ENCODE assay signal across 8 cellular contexts in the genomic region with DNA sequence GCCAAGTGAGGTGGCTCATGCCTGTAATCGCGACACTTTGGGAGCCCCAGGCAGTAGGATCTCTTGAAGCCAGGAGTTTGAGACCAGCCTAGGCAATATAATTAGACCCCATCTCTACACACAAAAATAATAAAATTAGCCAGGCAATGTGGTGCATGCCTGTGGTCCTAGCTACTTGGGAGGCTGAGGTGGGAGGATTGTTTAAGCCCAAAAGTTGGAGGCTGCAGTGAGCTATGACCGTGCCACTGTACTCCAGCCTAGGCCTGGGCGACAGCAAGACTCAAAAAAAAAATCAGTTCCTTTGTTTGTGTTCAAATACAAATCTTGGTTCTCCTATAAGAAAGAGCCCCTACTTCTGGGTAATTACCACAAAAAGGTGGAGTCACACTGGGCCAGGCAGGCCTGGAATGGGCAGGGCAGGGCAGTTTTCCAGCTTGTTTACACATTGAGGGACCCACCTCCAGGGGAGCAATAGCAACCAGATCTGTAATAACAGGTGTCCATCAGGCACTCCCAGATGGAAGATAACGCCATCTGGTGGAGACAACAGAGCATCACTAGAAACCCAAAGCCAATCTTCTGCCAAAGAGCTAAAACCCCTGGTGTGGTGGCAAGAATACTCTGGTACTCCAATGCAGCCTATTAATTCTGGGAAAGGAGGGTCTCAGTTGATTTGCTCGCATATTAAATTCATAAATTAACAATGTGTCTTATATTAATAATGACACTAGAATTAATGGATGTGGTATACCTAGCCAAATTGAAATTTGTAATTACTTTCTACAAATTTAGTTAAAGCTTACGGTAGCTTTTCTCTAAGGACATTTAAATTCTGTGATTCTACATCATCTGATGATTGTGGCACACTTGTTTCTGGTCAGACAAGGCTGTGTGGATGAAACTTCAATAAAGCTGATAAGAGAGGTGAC. TPM values are rescaled to one million over a fixed set of nuclear protein-coding genes. Genes with fewer than 3 reads are reported as not detected.
A peak's percentile ranks its signal among the peaks of the same experiment; 100 is the strongest.
DNase-seq lines count a peak whose midpoint lies in the region; ATAC-seq and TF ChIP-seq lines count a peak whose summit lies in the region.

No MANE protein-coding gene starts in this region.

- peak overlapping the region in 1 of 10 donors; percentile 33 for H3K27ac ChIP-seq in heart right ventricle

- H3K4me3 ChIP-seq in HAP-1 (no peak overlapping the region), heart right ventricle (no peak overlapping the region)

- no peaks in the 10 kb centered on the region for H3K9me3 Mint-ChIP-seq in activated naive CD8-positive, alpha-beta T cell treated with anti-CD3 and anti-CD28 coated beads, Interleukin-2, amount 50 U/mL, for 24 hours

- H3K27me3 ChIP-seq in HAP-1 (ENCODE audit: low read depth), result no peaks in the 10 kb centered on the region
- no peaks in the 10 kb centered on the region for H3K27me3 ChIP-seq in heart right ventricle

- peak overlapping the region; percentile 46 for H3K27ac Mint-ChIP-seq in activated naive CD8-positive, alpha-beta T cell treated with anti-CD3 and anti-CD28 coated beads, Interleukin-2, amount 50 U/mL, for 24 hours

- WGBS in heart right ventricle, 2 donors, result 72 to 75% methylated on average over 7 of the region's 7 CpGs

- H3K9me3 ChIP-seq in HAP-1 (no peaks in the 10 kb centered on the region), heart right ventricle (peaks cover 0 to 5% (median 0%) of the 10 kb centered on the region in 11 donors)

- intact Hi-C loops in heart right ventricle (cut with DNase I), result loop anchor here in 3 of 10 donors (1.0 to 10.0 kb wide), 3 partner anchors 234 to 236 kb away; a partner anchor contains a TSS
- intact Hi-C loops in posterior vena cava (cut with DNase I), result no loop called here

- peaks cover 3% of the 10 kb centered on the region for H3K4me1 Mint-ChIP-seq in activated naive CD8-positive, alpha-beta T cell treated with anti-CD3 and anti-CD28 coated beads, Interleukin-2, amount 50 U/mL, for 24 hours

- peak; percentile 73 to 88 (median 82) for TF ChIP-seq CTCF in heart right ventricle (IDR thresholded peaks at IDR 0.05)

- in situ Hi-C loops in HAP-1 (cut with MboI; ENCODE audit: low sequenced_read_pairs), result no loop called here

- peak; percentile 93 for ATAC-seq in activated naive CD8-positive, alpha-beta T cell treated with anti-CD3 and anti-CD28 coated beads, Interleukin-2, amount 50 U/mL, for 24 hours
- peak; percentile 66 to 85 (median 81) for ATAC-seq in heart right ventricle

- no peaks in the 10 kb centered on the region for H3K27me3 Mint-ChIP-seq in activated naive CD8-positive, alpha-beta T cell treated with anti-CD3 and anti-CD28 coated beads, Interleukin-2, amount 50 U/mL, for 24 hours

- no peak overlapping the region for H3K4me3 Mint-ChIP-seq in activated naive CD8-positive, alpha-beta T cell treated with anti-CD3 and anti-CD28 coated beads, Interleukin-2, amount 50 U/mL, for 24 hours

- H3K36me3 Mint-ChIP-seq in activated naive CD8-positive, alpha-beta T cell treated with anti-CD3 and anti-CD28 coated beads, Interleukin-2, amount 50 U/mL, for 24 hours (ENCODE audit: low read depth), result peaks cover 32% of the 10 kb centered on the region

- peak; percentile 88 for DNase-seq in ELF-1 (ENCODE audit: low read depth, low spot score)
- DNase-seq in HAP-1 (ENCODE audit: low spot score in 2 of 2), result peak; percentile 83 to 87
- DNase-seq in NCI-H1092 (lab: John Stamatoyannopoulos, UW), result peak; percentile 82
- peak; percentile 87 to 90 for DNase-seq in SHP77 (lab: John Stamatoyannopoulos, UW)
- peak; percentile 33 for DNase-seq in activated naive CD8-positive, alpha-beta T cell treated with anti-CD3 and anti-CD28 coated beads, Interleukin-2, amount 50 U/mL, for 24 hours
- DNase-seq in heart right ventricle, result peak; percentile 19 to 44
- peak; percentile 58 for DNase-seq in pulmonary artery endothelial cell (ENCODE audit: low read depth, low spot score)
- no peak for DNase-seq in posterior vena cava (ENCODE audit: low spot score)

- H3K4me1 ChIP-seq in HAP-1 (no peaks in the 10 kb centered on the region), heart right ventricle (peaks cover 0 to 4% (median 0%) of the 10 kb centered on the region in 9 donors)

- H3K36me3 ChIP-seq in HAP-1 (replicated peaks) (peaks cover 23% of the 10 kb centered on the region), heart right ventricle (peaks cover 0 to 63% (median 27%) of the 10 kb centered on the region in 9 donors)

RNA-seq across cellular contexts. Expression of a gene that starts 13.2 kb away (rescaled TPM):
- 10 to 100 TPM; 18.1 to 47.3 (median 22.5) TPM for total RNA-seq in heart right ventricle
- 10 to 100 TPM in 1 of 2 donors, 1 to 10 TPM in 1; 8.4 to 13.0 TPM for polyA plus RNA-seq in heart right ventricle
- total RNA-seq in pulmonary artery endothelial cell, result 34.6 and 37.5 TPM in 2 replicates
- 10 to 100 TPM; 33.2 to 45.7 TPM for total RNA-seq in posterior vena cava

RNA-seq across cellular contexts. Expression of a gene that starts 38.7 kb away (rescaled TPM):
- total RNA-seq in heart right ventricle, result 10 to 100 TPM in 9 of 10 donors, 1 to 10 TPM in 1; 4.8 to 34.9 (median 19.2) TPM
- polyA plus RNA-seq in heart right ventricle, result 10 to 100 TPM in 1 of 2 donors, 1 to 10 TPM in 1; 3.3 to 18.2 TPM
- 5.7 and 6.8 TPM in 2 replicates for total RNA-seq in pulmonary artery endothelial cell
- total RNA-seq in posterior vena cava, result 10 to 100 TPM; 13.3 to 23.5 TPM
